In genomic region chr14:56686416-56686815, GRCh38 we compare ENCODE assay signal across 1 cellular context.
TF ChIP-seq lines count a peak whose summit lies in the region.

No MANE protein-coding gene starts in this region.

TF ChIP-seq in GM23338, 12 proteins besides CTCF, POLR2A, EP300 and RAD21 (continued from another document):
- no peak for TF ChIP-seq ZNF462 (CRISPR knock-in tag; IDR thresholded peaks at IDR 0.05)
- no peak for TF ChIP-seq NANOG (IDR thresholded peaks at IDR 0.05; ENCODE audit: borderline replicate concordance)
